In the genomic region with DNA sequence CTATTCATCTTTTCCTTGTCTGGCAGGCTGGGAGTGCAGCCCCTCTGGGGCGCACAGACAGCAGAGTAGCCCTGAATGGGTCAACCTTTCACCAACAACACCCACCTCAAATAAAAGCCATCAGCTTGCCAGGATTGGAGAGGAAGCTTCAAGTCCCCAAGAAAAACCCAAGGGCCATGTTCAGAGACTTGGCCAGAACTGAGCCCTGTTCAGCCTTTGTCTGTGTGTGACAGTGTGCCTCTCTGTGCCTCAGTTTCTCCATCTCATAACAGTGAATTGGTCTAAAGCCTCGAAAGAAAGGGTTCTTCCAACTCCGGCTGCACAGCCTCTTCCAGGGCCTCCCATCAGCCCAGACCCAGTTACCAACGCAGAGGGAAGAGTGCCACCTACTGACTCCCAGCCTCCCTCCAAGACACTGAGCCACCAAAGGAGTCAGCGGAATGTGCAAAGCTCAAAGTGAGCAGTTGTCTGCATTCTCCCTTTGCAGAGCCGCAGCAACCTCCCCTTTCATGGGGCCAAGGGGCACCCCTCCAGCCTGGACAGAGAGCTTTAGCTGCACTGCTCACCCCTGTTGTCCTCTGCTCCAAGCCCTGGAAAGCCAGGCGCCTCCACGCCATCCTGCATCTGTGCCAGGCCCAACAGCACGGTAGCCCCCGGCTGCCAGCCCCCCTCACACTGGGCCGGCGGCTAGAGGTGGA, we compare ENCODE assay signal across 8 cellular contexts.
DNase-seq lines count a peak whose midpoint lies in the region; ATAC-seq, FAIRE-seq and TF ChIP-seq lines count a peak whose summit lies in the region.

No MANE protein-coding gene starts in this region.

- H3K4me1 ChIP-seq in colonic mucosa (no peaks in the 10 kb centered on the region), lower lobe of right lung (no peaks in the 10 kb centered on the region)

- no peak for FAIRE-seq in GM12892 (lab: Jason Lieb, UNC)

- H3K36me3 ChIP-seq in colonic mucosa, result no peaks in the 10 kb centered on the region
- no peaks in the 10 kb centered on the region for H3K36me3 ChIP-seq in lower lobe of right lung

- intact Hi-C loops in colonic mucosa (cut with DNase I) (loop anchor here (5.0 kb wide), 1 partner anchor 204 kb away; no protein-coding TSS in a partner anchor), lower lobe of right lung (cut with DNase I) (no loop called here)

- ATAC-seq in lower lobe of right lung, result peak; percentile 67 to 78
- no peak for ATAC-seq in GM18505 (IDR thresholded peaks at IDR 0.05; ENCODE audit: unreplicated experiment)
- no peak for ATAC-seq in HG03457 (IDR thresholded peaks at IDR 0.05; ENCODE audit: unreplicated experiment)
- ATAC-seq in HG02623 (IDR thresholded peaks at IDR 0.05; ENCODE audit: unreplicated experiment), result no peak

- DNase-seq in AG08395 (ENCODE audit: low spot score) (peak; percentile 75), GM12892 (ENCODE audit: insufficient read length) (peak; percentile 43), NCI-H748 treated with DMSO at 0.1 percent for 48 hours (lab: John Stamatoyannopoulos, UW) (peak; percentile 4), colonic mucosa (peak; percentile 38), lower lobe of right lung (no peak)

- no peak overlapping the region for H3K9ac ChIP-seq in colonic mucosa (ENCODE audit: low read depth in 2 of 2, low read length in 2 of 2)

- TF ChIP-seq POLR2A in GM12892 (IDR thresholded peaks at IDR 0.05; ENCODE audit: low read depth, low read length), result no peak
- no peak for TF ChIP-seq POLR2A in GM18505 (IDR thresholded peaks at IDR 0.05; ENCODE audit: borderline replicate concordance, extremely low read depth, insufficient read depth, insufficient read length)

- no peak overlapping the region for H3K4me3 ChIP-seq in colonic mucosa
- H3K4me3 ChIP-seq in lower lobe of right lung, result no peak overlapping the region

- H3K27me3 ChIP-seq in colonic mucosa, result no peaks in the 10 kb centered on the region
- peaks cover 14% of the 10 kb centered on the region for H3K27me3 ChIP-seq in lower lobe of right lung (ENCODE audit: low read depth)

- TF ChIP-seq CTCF in colonic mucosa (IDR thresholded peaks at IDR 0.05) (no peak), lower lobe of right lung (IDR thresholded peaks at IDR 0.05) (peak; percentile 46)

- H3K27ac ChIP-seq in colonic mucosa (no peak overlapping the region), lower lobe of right lung (no peak overlapping the region)

- no peaks in the 10 kb centered on the region for H3K9me3 ChIP-seq in colonic mucosa
- no peaks in the 10 kb centered on the region for H3K9me3 ChIP-seq in lower lobe of right lung

Comparison
In these comparisons a context has a peak if more than half of its experiments do, and no peak if none do; other contexts are left out.
1. ATAC-seq: peak in lower lobe of right lung (2 of 2); none in GM18505 (single experiment), HG03457 (single experiment) and HG02623 (single experiment).